ENCODE assay signal across 1 cellular context in the genomic region with DNA sequence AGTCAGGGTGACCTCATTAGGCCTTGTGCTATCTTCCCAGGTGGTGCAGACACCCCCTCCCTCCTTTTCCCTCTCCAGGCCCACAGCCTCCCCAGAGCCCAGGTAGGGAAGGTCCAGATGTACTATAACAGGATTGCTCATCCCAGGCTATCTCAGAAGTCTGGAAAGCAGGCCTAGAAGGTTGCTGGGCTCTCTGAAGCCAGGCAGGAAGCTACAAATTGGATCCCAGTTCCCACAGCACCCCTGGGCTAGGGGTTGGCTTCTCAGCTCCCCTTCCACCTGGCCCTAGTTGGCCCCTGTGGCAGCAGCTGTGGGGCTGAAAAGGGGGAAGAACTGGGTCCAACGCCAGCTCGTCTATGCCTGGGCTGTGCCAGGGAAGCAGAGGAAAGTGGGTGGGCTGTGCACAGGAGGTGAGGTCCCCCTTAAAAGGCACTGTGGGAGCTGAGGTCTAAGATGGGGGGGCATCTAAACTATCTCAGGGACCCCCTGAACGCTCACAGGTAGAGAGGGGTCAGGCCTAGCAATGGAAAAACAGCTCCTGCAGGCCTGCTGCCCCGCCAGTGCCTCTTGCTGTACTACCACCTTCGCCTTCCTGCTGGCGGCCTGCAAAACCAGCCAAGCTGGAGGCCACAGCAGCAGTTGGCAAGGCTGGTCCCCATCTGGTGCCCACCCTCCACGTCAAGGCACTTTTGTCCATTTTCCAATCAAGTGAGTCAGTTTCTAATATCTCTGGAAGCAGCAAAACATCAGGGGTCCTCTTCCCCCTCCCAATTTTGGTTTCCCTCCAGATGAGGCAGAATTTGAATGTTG.
TF ChIP-seq lines count a peak whose summit lies in the region.

No MANE protein-coding gene starts in this region.

TF ChIP-seq in GM23338, 12 proteins besides CTCF, POLR2A, EP300 and RAD21 (continued from another document):
- TF ChIP-seq, protein P1, sequence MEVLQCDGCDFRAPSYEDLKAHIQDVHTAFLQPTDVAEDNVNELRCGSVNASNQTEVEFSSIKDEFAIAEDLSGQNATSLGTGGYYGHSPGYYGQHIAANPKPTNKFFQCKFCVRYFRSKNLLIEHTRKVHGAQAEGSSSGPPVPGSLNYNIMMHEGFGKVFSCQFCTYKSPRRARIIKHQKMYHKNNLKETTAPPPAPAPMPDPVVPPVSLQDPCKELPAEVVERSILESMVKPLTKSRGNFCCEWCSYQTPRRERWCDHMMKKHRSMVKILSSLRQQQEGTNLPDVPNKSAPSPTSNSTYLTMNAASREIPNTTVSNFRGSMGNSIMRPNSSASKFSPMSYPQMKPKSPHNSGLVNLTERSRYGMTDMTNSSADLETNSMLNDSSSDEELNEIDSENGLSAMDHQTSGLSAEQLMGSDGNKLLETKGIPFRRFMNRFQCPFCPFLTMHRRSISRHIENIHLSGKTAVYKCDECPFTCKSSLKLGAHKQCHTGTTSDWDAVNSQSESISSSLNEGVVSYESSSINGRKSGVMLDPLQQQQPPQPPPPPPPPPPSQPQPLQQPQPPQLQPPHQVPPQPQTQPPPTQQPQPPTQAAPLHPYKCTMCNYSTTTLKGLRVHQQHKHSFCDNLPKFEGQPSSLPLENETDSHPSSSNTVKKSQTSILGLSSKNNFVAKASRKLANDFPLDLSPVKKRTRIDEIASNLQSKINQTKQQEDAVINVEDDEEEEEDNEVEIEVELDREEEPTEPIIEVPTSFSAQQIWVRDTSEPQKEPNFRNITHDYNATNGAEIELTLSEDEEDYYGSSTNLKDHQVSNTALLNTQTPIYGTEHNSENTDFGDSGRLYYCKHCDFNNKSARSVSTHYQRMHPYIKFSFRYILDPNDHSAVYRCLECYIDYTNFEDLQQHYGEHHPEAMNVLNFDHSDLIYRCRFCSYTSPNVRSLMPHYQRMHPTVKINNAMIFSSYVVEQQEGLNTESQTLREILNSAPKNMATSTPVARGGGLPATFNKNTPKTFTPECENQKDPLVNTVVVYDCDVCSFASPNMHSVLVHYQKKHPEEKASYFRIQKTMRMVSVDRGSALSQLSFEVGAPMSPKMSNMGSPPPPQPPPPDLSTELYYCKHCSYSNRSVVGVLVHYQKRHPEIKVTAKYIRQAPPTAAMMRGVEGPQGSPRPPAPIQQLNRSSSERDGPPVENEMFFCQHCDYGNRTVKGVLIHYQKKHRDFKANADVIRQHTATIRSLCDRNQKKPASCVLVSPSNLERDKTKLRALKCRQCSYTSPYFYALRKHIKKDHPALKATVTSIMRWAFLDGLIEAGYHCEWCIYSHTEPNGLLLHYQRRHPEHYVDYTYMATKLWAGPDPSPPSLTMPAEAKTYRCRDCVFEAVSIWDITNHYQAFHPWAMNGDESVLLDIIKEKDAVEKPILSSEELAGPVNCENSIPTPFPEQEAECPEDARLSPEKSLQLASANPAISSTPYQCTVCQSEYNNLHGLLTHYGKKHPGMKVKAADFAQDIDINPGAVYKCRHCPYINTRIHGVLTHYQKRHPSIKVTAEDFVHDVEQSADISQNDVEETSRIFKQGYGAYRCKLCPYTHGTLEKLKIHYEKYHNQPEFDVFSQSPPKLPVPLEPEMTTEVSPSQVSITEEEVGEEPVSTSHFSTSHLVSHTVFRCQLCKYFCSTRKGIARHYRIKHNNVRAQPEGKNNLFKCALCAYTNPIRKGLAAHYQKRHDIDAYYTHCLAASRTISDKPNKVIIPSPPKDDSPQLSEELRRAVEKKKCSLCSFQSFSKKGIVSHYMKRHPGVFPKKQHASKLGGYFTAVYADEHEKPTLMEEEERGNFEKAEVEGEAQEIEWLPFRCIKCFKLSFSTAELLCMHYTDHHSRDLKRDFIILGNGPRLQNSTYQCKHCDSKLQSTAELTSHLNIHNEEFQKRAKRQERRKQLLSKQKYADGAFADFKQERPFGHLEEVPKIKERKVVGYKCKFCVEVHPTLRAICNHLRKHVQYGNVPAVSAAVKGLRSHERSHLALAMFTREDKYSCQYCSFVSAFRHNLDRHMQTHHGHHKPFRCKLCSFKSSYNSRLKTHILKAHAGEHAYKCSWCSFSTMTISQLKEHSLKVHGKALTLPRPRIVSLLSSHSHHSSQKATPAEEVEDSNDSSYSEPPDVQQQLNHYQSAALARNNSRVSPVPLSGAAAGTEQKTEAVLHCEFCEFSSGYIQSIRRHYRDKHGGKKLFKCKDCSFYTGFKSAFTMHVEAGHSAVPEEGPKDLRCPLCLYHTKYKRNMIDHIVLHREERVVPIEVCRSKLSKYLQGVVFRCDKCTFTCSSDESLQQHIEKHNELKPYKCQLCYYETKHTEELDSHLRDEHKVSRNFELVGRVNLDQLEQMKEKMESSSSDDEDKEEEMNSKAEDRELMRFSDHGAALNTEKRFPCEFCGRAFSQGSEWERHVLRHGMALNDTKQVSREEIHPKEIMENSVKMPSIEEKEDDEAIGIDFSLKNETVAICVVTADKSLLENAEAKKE (CRISPR knock-in tag; IDR thresholded peaks at IDR 0.05), result no peak
- TF ChIP-seq ZNF331 (CRISPR knock-in tag; IDR thresholded peaks at IDR 0.05; ENCODE audit: low read depth) (no peak), ZNF114 (CRISPR knock-in tag; IDR thresholded peaks at IDR 0.05) (no peak), EZH2phosphoT487 (IDR thresholded peaks at IDR 0.05; ENCODE audit: unreplicated experiment) (no peak), ETS1 (IDR thresholded peaks at IDR 0.05) (no peak), CREB1 (CRISPR knock-in tag; IDR thresholded peaks at IDR 0.05; ENCODE audit: low read depth) (no peak), POLR2AphosphoS5 (IDR thresholded peaks at IDR 0.05; ENCODE audit: low read depth) (no peak), EZH2 (IDR thresholded peaks at IDR 0.05; ENCODE audit: low read depth, unreplicated experiment) (no peak)
- TF ChIP-seq, protein P2, sequence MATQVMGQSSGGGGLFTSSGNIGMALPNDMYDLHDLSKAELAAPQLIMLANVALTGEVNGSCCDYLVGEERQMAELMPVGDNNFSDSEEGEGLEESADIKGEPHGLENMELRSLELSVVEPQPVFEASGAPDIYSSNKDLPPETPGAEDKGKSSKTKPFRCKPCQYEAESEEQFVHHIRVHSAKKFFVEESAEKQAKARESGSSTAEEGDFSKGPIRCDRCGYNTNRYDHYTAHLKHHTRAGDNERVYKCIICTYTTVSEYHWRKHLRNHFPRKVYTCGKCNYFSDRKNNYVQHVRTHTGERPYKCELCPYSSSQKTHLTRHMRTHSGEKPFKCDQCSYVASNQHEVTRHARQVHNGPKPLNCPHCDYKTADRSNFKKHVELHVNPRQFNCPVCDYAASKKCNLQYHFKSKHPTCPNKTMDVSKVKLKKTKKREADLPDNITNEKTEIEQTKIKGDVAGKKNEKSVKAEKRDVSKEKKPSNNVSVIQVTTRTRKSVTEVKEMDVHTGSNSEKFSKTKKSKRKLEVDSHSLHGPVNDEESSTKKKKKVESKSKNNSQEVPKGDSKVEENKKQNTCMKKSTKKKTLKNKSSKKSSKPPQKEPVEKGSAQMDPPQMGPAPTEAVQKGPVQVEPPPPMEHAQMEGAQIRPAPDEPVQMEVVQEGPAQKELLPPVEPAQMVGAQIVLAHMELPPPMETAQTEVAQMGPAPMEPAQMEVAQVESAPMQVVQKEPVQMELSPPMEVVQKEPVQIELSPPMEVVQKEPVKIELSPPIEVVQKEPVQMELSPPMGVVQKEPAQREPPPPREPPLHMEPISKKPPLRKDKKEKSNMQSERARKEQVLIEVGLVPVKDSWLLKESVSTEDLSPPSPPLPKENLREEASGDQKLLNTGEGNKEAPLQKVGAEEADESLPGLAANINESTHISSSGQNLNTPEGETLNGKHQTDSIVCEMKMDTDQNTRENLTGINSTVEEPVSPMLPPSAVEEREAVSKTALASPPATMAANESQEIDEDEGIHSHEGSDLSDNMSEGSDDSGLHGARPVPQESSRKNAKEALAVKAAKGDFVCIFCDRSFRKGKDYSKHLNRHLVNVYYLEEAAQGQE (IDR thresholded peaks at IDR 0.05; ENCODE audit: unreplicated experiment), result no peak
